10 cellular contexts compared by ENCODE assay signal in genomic region chr7:55476071-55476803, GRCh38.
A peak's percentile ranks its signal among the peaks of the same experiment; 100 is the strongest.
DNase-seq lines count a peak whose midpoint lies in the region; ATAC-seq and TF ChIP-seq lines count a peak whose summit lies in the region.
"Had no signal": no experiment of that assay in that cellular context is flagged by ENCODE, and none has a peak within 500 bp of the region (broad histone marks: within the 10 kb centered on the region; RNA-seq: fewer than 3 reads in every experiment).

No MANE protein-coding gene starts in this region.

- H3K27me3 ChIP-seq in body of pancreas, result no peaks in the 10 kb centered on the region

- H3K4me3 ChIP-seq in body of pancreas, result no peak overlapping the region

- no peaks in the 10 kb centered on the region for H3K4me1 ChIP-seq in body of pancreas

- no peak for ATAC-seq in effector memory CD8-positive, alpha-beta T cell (replicated peaks)
- ATAC-seq in sciatic nerve (peak; percentile 27), HG02642 (IDR thresholded peaks at IDR 0.05; ENCODE audit: poor library complexity, unreplicated experiment) (no peak), body of pancreas (no peak)

- DNase-seq in G401 (ENCODE audit: low spot score) (peak; percentile 42), RPMI7951 (ENCODE audit: low read depth) (peak; percentile 84), sciatic nerve (ENCODE audit: low spot score) (no peak), mesothelial cell of epicardium (ENCODE audit: low spot score in 2 of 2, unreplicated experiment in 2 of 2) (no peak), body of pancreas (no peak), osteocyte (ENCODE audit: extremely low spot score, unreplicated experiment) (no peak)
- DNase-seq in effector memory CD8-positive, alpha-beta T cell, result no peak
- DNase-seq: dermis blood vessel endothelial cell, NCI-H524 treated with DMSO at 0.1 percent for 48 hours had no signal

- H3K9me3 ChIP-seq in body of pancreas, result no peaks in the 10 kb centered on the region

- H3K36me3 Mint-ChIP-seq in effector memory CD8-positive, alpha-beta T cell (ENCODE audit: insufficient read depth), result peaks cover 2% of the 10 kb centered on the region
- no peaks in the 10 kb centered on the region for H3K36me3 Mint-ChIP-seq in mesothelial cell of epicardium
- H3K36me3 Mint-ChIP-seq in osteocyte (ENCODE audit: unreplicated experiment), result peaks cover 16% of the 10 kb centered on the region

- peaks cover 55 to 61% of the 10 kb centered on the region in 2 donors for H3K4me1 Mint-ChIP-seq in effector memory CD8-positive, alpha-beta T cell (ENCODE audit: low read depth in 2 of 2)
- H3K4me1 Mint-ChIP-seq in mesothelial cell of epicardium (no peaks in the 10 kb centered on the region), osteocyte (ENCODE audit: unreplicated experiment) (peaks cover 42% of the 10 kb centered on the region)

- 86 to 87% methylated on average over 13 to 14 of the region's 16 CpGs for WGBS in body of pancreas, 2 donors

- peak overlapping the region; percentile 70 to 73 for H3K4me3 Mint-ChIP-seq in effector memory CD8-positive, alpha-beta T cell
- H3K4me3 Mint-ChIP-seq in mesothelial cell of epicardium (no peak overlapping the region), osteocyte (ENCODE audit: unreplicated experiment) (no peak overlapping the region)

- no peak for TF ChIP-seq POLR2A in body of pancreas (IDR thresholded peaks at IDR 0.05)

- no peak overlapping the region for H3K27ac ChIP-seq in body of pancreas

- no peaks in the 10 kb centered on the region for H3K27me3 Mint-ChIP-seq in effector memory CD8-positive, alpha-beta T cell
- H3K27me3 Mint-ChIP-seq in mesothelial cell of epicardium (ENCODE audit: low read depth) (no peaks in the 10 kb centered on the region), osteocyte (ENCODE audit: unreplicated experiment) (no peaks in the 10 kb centered on the region)

- H3K9me3 Mint-ChIP-seq in effector memory CD8-positive, alpha-beta T cell, result no peaks in the 10 kb centered on the region
- H3K9me3 Mint-ChIP-seq in mesothelial cell of epicardium, result no peaks in the 10 kb centered on the region
- no peaks in the 10 kb centered on the region for H3K9me3 Mint-ChIP-seq in osteocyte (ENCODE audit: unreplicated experiment)

- TF ChIP-seq CTCF in mesothelial cell of epicardium (IDR thresholded peaks at IDR 0.05; ENCODE audit: unreplicated experiment) (no peak), body of pancreas (IDR thresholded peaks at IDR 0.05) (no peak), osteocyte (IDR thresholded peaks at IDR 0.05) (no peak)

- H3K36me3 ChIP-seq in body of pancreas (replicated peaks in 1 of 2; ENCODE audit: insufficient read depth in 1 of 2, low read depth in 2 of 2), result no peaks in the 10 kb centered on the region

- peak overlapping the region; percentile 87 to 95 for H3K27ac Mint-ChIP-seq in effector memory CD8-positive, alpha-beta T cell
- no peak overlapping the region for H3K27ac Mint-ChIP-seq in mesothelial cell of epicardium
- H3K27ac Mint-ChIP-seq in osteocyte (ENCODE audit: unreplicated experiment), result no peak overlapping the region

- in situ Hi-C loops in G401 (cut with HindIII; ENCODE audit: low sequenced_read_pairs), result no loop called here

- intact Hi-C loops in sciatic nerve (cut with DNase I), result no loop called here
- intact Hi-C loops in body of pancreas (cut with DNase I), result no loop called here

Comparison
In these comparisons a context has a peak if more than half of its experiments do, and no peak if none do; other contexts are left out.
1. DNase-seq: peak in G401 (single experiment) and RPMI7951 (single experiment); none in effector memory CD8-positive, alpha-beta T cell (0 of 3), sciatic nerve (single experiment), mesothelial cell of epicardium (0 of 2), body of pancreas (0 of 4) and osteocyte (single experiment).
2. H3K27ac Mint-ChIP-seq: peak in effector memory CD8-positive, alpha-beta T cell (2 of 2); none in mesothelial cell of epicardium (single experiment) and osteocyte (single experiment).
3. H3K4me3 Mint-ChIP-seq: peak in effector memory CD8-positive, alpha-beta T cell (2 of 2); none in mesothelial cell of epicardium (single experiment) and osteocyte (single experiment).